Comparison of ENCODE assay signal across 11 cellular contexts in genomic region chr11:5267033-5267563, GRCh38. TPM values are rescaled to one million over a fixed set of nuclear protein-coding genes. Genes with fewer than 3 reads are reported as not detected.
"Had no signal": no experiment of that assay in that cellular context is flagged by ENCODE, and none has a peak within 500 bp of the region (broad histone marks: within the 10 kb centered on the region; RNA-seq: fewer than 3 reads in every experiment).

No MANE protein-coding gene starts in this region.

- H3K9ac ChIP-seq: GM23248 had no signal

- H3K36me3 ChIP-seq: HAP-1 had no signal

- H3K9me3 ChIP-seq: HAP-1 had no signal

- DNase-seq: GM23248, GOT3, H7, H9, HCEC 1CT, HFFc6 had no signal

- FAIRE-seq: H1 had no signal

- H3K4me2 ChIP-seq: GM23338 had no signal

- H3K4me3 ChIP-seq: GM23248, GM23338, HAP-1 had no signal

- ATAC-seq: GM23338, HCT116 had no signal

- H3K4me1 ChIP-seq: HAP-1 had no signal

- H2AFZ ChIP-seq: GM23248, GM23338 had no signal

- H3K27ac ChIP-seq: GM23248 had no signal

RNA-seq across cellular contexts. Expression of gene HBE1, which starts 2.6 kb away (rescaled TPM):
- total RNA-seq: GM23248, GM23338, H1, H9, HFFc6 had no signal
- polyA plus RNA-seq: GM23248, GM23338 had no signal

RNA-seq across cellular contexts. Expression of gene HBG2, which starts 12.5 kb away (rescaled TPM):
- total RNA-seq: GM23248, GM23338, H1, H7, H9, HFFc6 had no signal
- polyA plus RNA-seq: GM23248, GM23338 had no signal

RNA-seq across cellular contexts. Expression of gene HBG1, which starts 17.4 kb away (rescaled TPM):
- total RNA-seq: GM23248, GM23338, H1, H7, H9, HFFc6 had no signal
- polyA plus RNA-seq: GM23248, GM23338 had no signal

RNA-seq across cellular contexts. Expression of gene HBD, which starts 32.8 kb away (rescaled TPM):
- total RNA-seq: GM23248, GM23338, H1, H4, H7, H9, HFFc6 had no signal
- polyA plus RNA-seq: GM23248, GM23338, H1 had no signal

RNA-seq across cellular contexts. Expression of gene OR51B4, which starts 34.6 kb away (rescaled TPM):
- total RNA-seq: GM23248, GM23338, H1, H7, H9, HFFc6 had no signal
- polyA plus RNA-seq: GM23248, GM23338, H1 had no signal
